Comparison of ENCODE assay signal across 1 cellular context in the genomic region with DNA sequence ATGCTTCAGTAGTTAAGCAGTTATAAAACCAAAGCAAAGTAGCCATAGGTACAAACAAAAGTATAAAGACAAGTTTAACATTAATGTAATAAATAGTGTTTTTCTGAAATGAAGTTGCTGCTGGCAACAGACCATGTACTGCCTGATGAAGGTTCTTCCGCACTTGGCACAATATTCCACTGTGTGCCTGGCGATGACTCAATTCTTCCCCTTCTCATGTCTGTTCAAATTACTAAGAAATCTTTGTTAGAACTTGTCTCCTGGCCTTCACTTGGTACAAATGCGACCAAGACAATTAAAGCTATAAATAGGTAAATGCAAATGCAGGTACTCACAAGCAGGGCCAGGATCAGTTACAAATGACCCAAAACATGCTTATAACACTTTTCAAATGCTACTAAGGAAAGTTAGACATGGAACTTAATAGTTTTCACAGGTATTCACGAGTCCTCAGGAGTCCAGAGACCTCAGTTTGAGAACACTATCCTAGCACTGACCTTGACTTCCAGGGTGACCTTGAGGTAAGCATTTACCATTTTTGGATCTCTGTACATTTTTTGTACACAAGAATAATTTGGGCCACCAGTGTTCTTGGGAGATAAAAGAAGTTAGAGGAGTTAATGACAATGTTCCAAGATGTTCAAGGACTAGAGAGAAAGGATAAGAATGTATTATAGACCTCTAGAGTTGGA.
TF ChIP-seq lines count a peak whose summit lies in the region.

No MANE protein-coding gene starts in this region.

TF ChIP-seq in HepG2, 621 proteins besides CTCF, POLR2A, EP300 and RAD21:
- TF ChIP-seq FOSL2 (CRISPR knock-in tag; IDR thresholded peaks at IDR 0.05) (peak; percentile 30; the same call in 1 of the 2 replicates), ZNF225 (CRISPR knock-in tag; IDR thresholded peaks at IDR 0.05) (no peak), MED1 (CRISPR knock-in tag; IDR thresholded peaks at IDR 0.05) (peak; percentile 2; the same call in 1 of the 2 replicates), MTF1 (CRISPR knock-in tag; IDR thresholded peaks at IDR 0.05) (no peak), TOE1 (CRISPR knock-in tag; IDR thresholded peaks at IDR 0.05) (no peak)
- TF ChIP-seq, protein P1, sequence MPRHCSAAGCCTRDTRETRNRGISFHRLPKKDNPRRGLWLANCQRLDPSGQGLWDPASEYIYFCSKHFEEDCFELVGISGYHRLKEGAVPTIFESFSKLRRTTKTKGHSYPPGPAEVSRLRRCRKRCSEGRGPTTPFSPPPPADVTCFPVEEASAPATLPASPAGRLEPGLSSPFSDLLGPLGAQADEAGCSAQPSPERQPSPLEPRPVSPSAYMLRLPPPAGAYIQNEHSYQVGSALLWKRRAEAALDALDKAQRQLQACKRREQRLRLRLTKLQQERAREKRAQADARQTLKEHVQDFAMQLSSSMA (CRISPR knock-in tag; IDR thresholded peaks at IDR 0.05), result no peak
- TF ChIP-seq, protein P2, sequence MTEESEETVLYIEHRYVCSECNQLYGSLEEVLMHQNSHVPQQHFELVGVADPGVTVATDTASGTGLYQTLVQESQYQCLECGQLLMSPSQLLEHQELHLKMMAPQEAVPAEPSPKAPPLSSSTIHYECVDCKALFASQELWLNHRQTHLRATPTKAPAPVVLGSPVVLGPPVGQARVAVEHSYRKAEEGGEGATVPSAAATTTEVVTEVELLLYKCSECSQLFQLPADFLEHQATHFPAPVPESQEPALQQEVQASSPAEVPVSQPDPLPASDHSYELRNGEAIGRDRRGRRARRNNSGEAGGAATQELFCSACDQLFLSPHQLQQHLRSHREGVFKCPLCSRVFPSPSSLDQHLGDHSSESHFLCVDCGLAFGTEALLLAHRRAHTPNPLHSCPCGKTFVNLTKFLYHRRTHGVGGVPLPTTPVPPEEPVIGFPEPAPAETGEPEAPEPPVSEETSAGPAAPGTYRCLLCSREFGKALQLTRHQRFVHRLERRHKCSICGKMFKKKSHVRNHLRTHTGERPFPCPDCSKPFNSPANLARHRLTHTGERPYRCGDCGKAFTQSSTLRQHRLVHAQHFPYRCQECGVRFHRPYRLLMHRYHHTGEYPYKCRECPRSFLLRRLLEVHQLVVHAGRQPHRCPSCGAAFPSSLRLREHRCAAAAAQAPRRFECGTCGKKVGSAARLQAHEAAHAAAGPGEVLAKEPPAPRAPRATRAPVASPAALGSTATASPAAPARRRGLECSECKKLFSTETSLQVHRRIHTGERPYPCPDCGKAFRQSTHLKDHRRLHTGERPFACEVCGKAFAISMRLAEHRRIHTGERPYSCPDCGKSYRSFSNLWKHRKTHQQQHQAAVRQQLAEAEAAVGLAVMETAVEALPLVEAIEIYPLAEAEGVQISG (CRISPR knock-in tag; IDR thresholded peaks at IDR 0.05), result no peak
- TF ChIP-seq, protein P3, sequence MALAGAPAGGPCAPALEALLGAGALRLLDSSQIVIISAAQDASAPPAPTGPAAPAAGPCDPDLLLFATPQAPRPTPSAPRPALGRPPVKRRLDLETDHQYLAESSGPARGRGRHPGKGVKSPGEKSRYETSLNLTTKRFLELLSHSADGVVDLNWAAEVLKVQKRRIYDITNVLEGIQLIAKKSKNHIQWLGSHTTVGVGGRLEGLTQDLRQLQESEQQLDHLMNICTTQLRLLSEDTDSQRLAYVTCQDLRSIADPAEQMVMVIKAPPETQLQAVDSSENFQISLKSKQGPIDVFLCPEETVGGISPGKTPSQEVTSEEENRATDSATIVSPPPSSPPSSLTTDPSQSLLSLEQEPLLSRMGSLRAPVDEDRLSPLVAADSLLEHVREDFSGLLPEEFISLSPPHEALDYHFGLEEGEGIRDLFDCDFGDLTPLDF (CRISPR knock-in tag; IDR thresholded peaks at IDR 0.05), result no peak
